15 cellular contexts compared by ENCODE assay signal in genomic region chr17:71163813-71164122, GRCh38.
DNase-seq lines count a peak whose midpoint lies in the region; FAIRE-seq and TF ChIP-seq lines count a peak whose summit lies in the region.
"Had no signal": no experiment of that assay in that cellular context is flagged by ENCODE, and none has a peak within 500 bp of the region (broad histone marks: within the 10 kb centered on the region; RNA-seq: fewer than 3 reads in every experiment).

No MANE protein-coding gene starts in this region.

- H3K79me2 ChIP-seq in astrocyte (ENCODE audit: insufficient read depth, low read length) = no peaks in the 10 kb centered on the region

- no peak overlapping the region for H3K4me3 Mint-ChIP-seq in astrocyte (ENCODE audit: unreplicated experiment)
- no peak overlapping the region for H3K4me3 Mint-ChIP-seq in nephron progenitor cell
- peak overlapping the region; percentile 35 for H3K4me3 Mint-ChIP-seq in type B pancreatic cell

- no peaks in the 10 kb centered on the region for H3K27me3 Mint-ChIP-seq in astrocyte (ENCODE audit: low read depth, unreplicated experiment)
- H3K27me3 Mint-ChIP-seq in nephron progenitor cell (ENCODE audit: low read depth, poor library complexity) = peaks cover 3% of the 10 kb centered on the region
- H3K27me3 Mint-ChIP-seq in type B pancreatic cell = peaks cover 9% of the 10 kb centered on the region
- H3K27me3 Mint-ChIP-seq: CD4-positive, CD25-positive, alpha-beta regulatory T cell had no signal

- no peaks in the 10 kb centered on the region for H3K9me3 ChIP-seq in astrocyte (ENCODE audit: insufficient read depth, low read depth, low read length)
- H3K9me3 ChIP-seq: BLaER1, MG63 had no signal

- H3K36me3 ChIP-seq in astrocyte (ENCODE audit: insufficient read depth, low read length) = no peaks in the 10 kb centered on the region
- H3K36me3 ChIP-seq: BLaER1, MG63 had no signal

- TF ChIP-seq CTCF in 22Rv1 (IDR thresholded peaks at IDR 0.05) (no peak), astrocyte (IDR thresholded peaks at IDR 0.05; ENCODE audit: insufficient read depth, low read depth, low read length) (no peak), nephron progenitor cell (IDR thresholded peaks at IDR 0.05) (no peak), type B pancreatic cell (conservative IDR thresholded peaks at IDR 0.05) (no peak)

- peaks cover 5% of the 10 kb centered on the region for H3K4me1 ChIP-seq in astrocyte (ENCODE audit: insufficient read depth, low read length)
- H3K4me1 ChIP-seq: BLaER1 had no signal

- H3K27ac Mint-ChIP-seq in astrocyte (ENCODE audit: unreplicated experiment) (no peak overlapping the region), nephron progenitor cell (peak overlapping the region; percentile 10), type B pancreatic cell (no peak overlapping the region)
- H3K27ac Mint-ChIP-seq: CD4-positive, CD25-positive, alpha-beta regulatory T cell had no signal

- no peak overlapping the region for H3K4me3 ChIP-seq in astrocyte (ENCODE audit: insufficient read depth, low read depth, low read length)
- H3K4me3 ChIP-seq: BLaER1, MG63 had no signal

- no peaks in the 10 kb centered on the region for H3K27me3 ChIP-seq in astrocyte (ENCODE audit: insufficient read depth, low read length)
- H3K27me3 ChIP-seq: BLaER1, MG63 had no signal

- H3K9me3 Mint-ChIP-seq in astrocyte (ENCODE audit: unreplicated experiment) (peaks cover 2% of the 10 kb centered on the region), nephron progenitor cell (no peaks in the 10 kb centered on the region), type B pancreatic cell (no peaks in the 10 kb centered on the region)

- peak overlapping the region; percentile 54 for H3K4me2 ChIP-seq in astrocyte (ENCODE audit: low read length)
- H3K4me2 ChIP-seq: BLaER1 had no signal

- no peak for DNase-seq in astrocyte (ENCODE audit: low read depth)
- DNase-seq in nephron progenitor cell = no peak
- DNase-seq in type B pancreatic cell (ENCODE audit: extremely low spot score, unreplicated experiment) = no peak
- no peak for DNase-seq in UCSD-AML1 (lab: John Stamatoyannopoulos, UW; ENCODE audit: unreplicated experiment)
- DNase-seq in NK-92 treated with Interleukin-12 subunit alpha and Interleukin-12 subunit beta, amount 100 ng/mL, for 24 hours (lab: John Stamatoyannopoulos, UW) = no peak
- DNase-seq in SIG-M5 treated with dmso at 0.1 percent for 504 hours (lab: John Stamatoyannopoulos, UW; ENCODE audit: unreplicated experiment) = no peak
- DNase-seq: CD4-positive, CD25-positive, alpha-beta regulatory T cell; DND-41; H7; KBM-7; MG63 had no signal

- H3K36me3 Mint-ChIP-seq in astrocyte (ENCODE audit: low read depth, unreplicated experiment) (no peaks in the 10 kb centered on the region), nephron progenitor cell (ENCODE audit: low read depth) (no peaks in the 10 kb centered on the region), type B pancreatic cell (no peaks in the 10 kb centered on the region)
- H3K36me3 Mint-ChIP-seq: CD4-positive, CD25-positive, alpha-beta regulatory T cell had no signal

- peak overlapping the region; percentile 35 for H3K27ac ChIP-seq in 22Rv1
- H3K27ac ChIP-seq in astrocyte (ENCODE audit: low read depth, low read length) = no peak overlapping the region
- H3K27ac ChIP-seq: BLaER1, RWPE1 had no signal

- H2AFZ ChIP-seq in astrocyte (ENCODE audit: low read depth, low read length) = no peak overlapping the region

- H3K4me1 Mint-ChIP-seq in astrocyte (ENCODE audit: low read depth, unreplicated experiment) = no peaks in the 10 kb centered on the region
- H3K4me1 Mint-ChIP-seq in nephron progenitor cell = peaks cover 10% of the 10 kb centered on the region
- peaks cover 10% of the 10 kb centered on the region for H3K4me1 Mint-ChIP-seq in type B pancreatic cell (ENCODE audit: unreplicated experiment)
- H3K4me1 Mint-ChIP-seq: CD4-positive, CD25-positive, alpha-beta regulatory T cell had no signal

- no peaks in the 10 kb centered on the region for H4K20me1 ChIP-seq in astrocyte (ENCODE audit: insufficient read depth, low read length)
- H4K20me1 ChIP-seq: BLaER1 had no signal

- no peak for FAIRE-seq in astrocyte (lab: Jason Lieb, UNC)
- FAIRE-seq: GM12892 had no signal

- H3K9ac ChIP-seq in astrocyte (ENCODE audit: low read length) = no peak overlapping the region
- H3K9ac ChIP-seq: BLaER1 had no signal
